7 cellular contexts compared by ENCODE assay signal in the genomic region with DNA sequence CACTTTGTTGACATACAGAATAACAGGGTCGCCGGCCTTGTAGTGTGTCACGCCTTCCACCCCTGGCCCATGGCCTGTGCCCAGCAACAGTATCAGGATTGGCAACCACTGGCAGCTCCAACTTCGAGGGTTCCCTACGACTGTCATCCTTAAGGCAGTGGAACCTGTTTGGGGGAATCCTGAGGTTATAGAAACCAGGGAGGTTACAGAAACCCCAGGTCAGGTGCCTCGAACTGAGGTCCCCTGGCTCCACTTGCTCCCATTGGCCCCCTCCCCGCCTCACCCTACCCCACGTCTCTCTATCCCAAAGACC. TPM values are rescaled to one million over a fixed set of nuclear protein-coding genes. Genes with fewer than 3 reads are reported as not detected.
A peak's percentile ranks its signal among the peaks of the same experiment; 100 is the strongest.
DNase-seq lines count a peak whose midpoint lies in the region; ATAC-seq, FAIRE-seq and TF ChIP-seq lines count a peak whose summit lies in the region.

No MANE protein-coding gene starts in this region.

- no peak overlapping the region for H3K18ac ChIP-seq in IMR-90 (ENCODE audit: low read depth, low read length)

- DNase-seq in IMR-90: no peak
- DNase-seq in keratinocyte (ENCODE audit: low read depth, low spot score): no peak
- DNase-seq in AG08396 (ENCODE audit: low spot score): no peak
- DNase-seq in RPMI8226: no peak

- in situ Hi-C loops in IMR-90 (cut with MboI; ENCODE audit: low sequenced_read_pairs): no loop called here

- H2BK5ac ChIP-seq in IMR-90 (ENCODE audit: low read depth, low read length, poor library complexity, severe bottlenecking): peak overlapping the region; percentile 96

- peak overlapping the region; percentile 92 to 94 for H4K8ac ChIP-seq in IMR-90 (ENCODE audit: low read depth in 2 of 2, low read length in 2 of 2)

- TF ChIP-seq CTCF in IMR-90 (conservative IDR thresholded peaks at IDR 0.05; ENCODE audit: low read depth, low read length) (no peak), keratinocyte (optimal IDR thresholded peaks at IDR 0.05 in 1 of 3, IDR thresholded peaks at IDR 0.05 in 1 of 3, conservative IDR thresholded peaks at IDR 0.05 in 1 of 3; ENCODE audit: extremely low read depth in 1 of 3, insufficient read depth in 2 of 3, low read length in 3 of 3) (no peak)

- no peak for ATAC-seq in IMR-90 (ENCODE audit: low read depth)
- ATAC-seq in HG02642 (IDR thresholded peaks at IDR 0.05; ENCODE audit: poor library complexity, unreplicated experiment): no peak

- peak overlapping the region; percentile 85 for H2AK5ac ChIP-seq in IMR-90 (ENCODE audit: low read depth, low read length)

- H3K4me2 ChIP-seq in IMR-90 (ENCODE audit: low read depth, low read length) (peak overlapping the region; percentile 99), keratinocyte (ENCODE audit: control insufficient read depth, extremely low read depth, insufficient read depth, low read depth, low read length) (peak overlapping the region; percentile 98)

- H3K27ac ChIP-seq in IMR-90 (ENCODE audit: insufficient read depth, low read length): peak overlapping the region; percentile 99
- H3K27ac ChIP-seq in adipose tissue (ENCODE audit: low read depth, low read length): peak overlapping the region; percentile 95
- H3K27ac ChIP-seq in keratinocyte (ENCODE audit: control insufficient read depth, insufficient read depth, low read length): peak overlapping the region; percentile 96
- H3K27ac ChIP-seq in stomach smooth muscle (ENCODE audit: low read length): peak overlapping the region; percentile 96

- H3K23ac ChIP-seq in IMR-90 (ENCODE audit: low read depth, low read length): peak overlapping the region; percentile 70; the same call in 1 of the 2 replicates

- H2BK120ac ChIP-seq in IMR-90 (ENCODE audit: low read depth, low read length): peak overlapping the region; percentile 76

- H4K20me1 ChIP-seq in IMR-90 (ENCODE audit: insufficient read depth, low read length) (no peaks in the 10 kb centered on the region), keratinocyte (ENCODE audit: control insufficient read depth, extremely low read depth, insufficient read depth, low read length) (no peaks in the 10 kb centered on the region)

- no TSS peak for BruUV-seq in IMR-90 (replicated peaks; lab: Mats Ljungman, UMichigan)

- WGBS in IMR-90 (ENCODE audit: extremely low coverage in 2 of 2, insufficient read length in 1 of 2), 2 experiments: 0% methylated on average over 1 of the region's 8 CpGs; no CpG with 5 or more reads in 1 of the 2 experiments
- WGBS in adipose tissue, 3 donors: 24 to 59% (median 55%) methylated on average over 8 of the region's 8 CpGs

- H3K36me3 ChIP-seq in IMR-90 (ENCODE audit: control insufficient read depth, insufficient read depth, low read length) (peaks cover 19% of the 10 kb centered on the region), keratinocyte (ENCODE audit: control insufficient read depth in 2 of 2, extremely low read depth in 1 of 2, insufficient read depth in 2 of 2, low read length in 2 of 2) (peaks cover 12 to 21% of the 10 kb centered on the region in 2 experiments), stomach smooth muscle (ENCODE audit: control insufficient read depth in 2 of 2, insufficient read depth in 2 of 2, low read length in 2 of 2) (peaks cover 10 to 19% of the 10 kb centered on the region in 2 donors)

- H3K79me2 ChIP-seq in keratinocyte (ENCODE audit: control insufficient read depth, insufficient read depth, low read length): peaks cover 49% of the 10 kb centered on the region

- H2AK9ac ChIP-seq in IMR-90 (replicated peaks; ENCODE audit: low read depth, low read length, poor library complexity): peak overlapping the region; percentile 96

- H3K9ac ChIP-seq in IMR-90 (ENCODE audit: low read depth, low read length) (peak overlapping the region; percentile 93), keratinocyte (ENCODE audit: control insufficient read depth, extremely low read depth, insufficient read depth, low read length) (peak overlapping the region; percentile 98), stomach smooth muscle (ENCODE audit: low read length in 2 of 2) (peak overlapping the region; percentile 96 to 99)

- peak overlapping the region; percentile 89 for H4K5ac ChIP-seq in IMR-90 (ENCODE audit: low read depth, low read length)

- H3K27me3 ChIP-seq in IMR-90 (ENCODE audit: control insufficient read depth, insufficient read depth, low read length): no peaks in the 10 kb centered on the region
- no peaks in the 10 kb centered on the region for H3K27me3 ChIP-seq in keratinocyte (ENCODE audit: control insufficient read depth, extremely low read depth, insufficient read depth, low read length)
- no peaks in the 10 kb centered on the region for H3K27me3 ChIP-seq in stomach smooth muscle (ENCODE audit: control insufficient read depth in 1 of 2, insufficient read depth in 2 of 2, low read length in 2 of 2)

- CTCF ChIA-PET in IMR-90 (lab: Yijun Ruan, JAX): no interaction called here

- H3K4me3 ChIP-seq in IMR-90 (ENCODE audit: insufficient read depth, low read depth, low read length) (peak overlapping the region; percentile 89), keratinocyte (ENCODE audit: control insufficient read depth in 2 of 3, extremely low read depth in 1 of 3, insufficient read depth in 2 of 3, low read depth in 1 of 3, low read length in 3 of 3) (peak overlapping the region; percentile 83 to 98 (median 96)), stomach smooth muscle (ENCODE audit: low read length in 2 of 2) (peak overlapping the region; percentile 96 to 99)

- TF ChIP-seq RAD21 in IMR-90 (IDR thresholded peaks at IDR 0.05; ENCODE audit: low read length): no peak

- H3K56ac ChIP-seq in IMR-90 (ENCODE audit: extremely low read depth, insufficient read depth, low read length): peak overlapping the region; percentile 84; the same call in 1 of the 2 replicates

- POLR2A ChIA-PET in IMR-90 (lab: Charles Lee; ENCODE audit: unreplicated experiment): interaction anchor here (1.1 kb wide), 1 partner anchor 9 kb away, joined by 3 read pairs; no protein-coding TSS in a partner anchor

- no peak for TF ChIP-seq POLR2A in IMR-90 (IDR thresholded peaks at IDR 0.05; ENCODE audit: low read depth, low read length)

- intact Hi-C loops in IMR-90 (cut with micrococcal nuclease): loop anchor here (1.0 to 2.0 kb wide), 2 partner anchors 47 to 102 kb away; a partner anchor contains a TSS

- H2BK20ac ChIP-seq in IMR-90 (ENCODE audit: low read depth, low read length): no peak overlapping the region

- H3K9me3 ChIP-seq in IMR-90 (ENCODE audit: control insufficient read depth, insufficient read depth, low read length) (no peaks in the 10 kb centered on the region), keratinocyte (ENCODE audit: control insufficient read depth, low read depth, low read length) (no peaks in the 10 kb centered on the region), stomach smooth muscle (ENCODE audit: control insufficient read depth in 2 of 2, low read length in 2 of 2) (no peaks in the 10 kb centered on the region)

- H3K79me1 ChIP-seq in IMR-90 (ENCODE audit: low read depth in 1 of 2, low read length in 2 of 2): peaks cover 40 to 71% of the 10 kb centered on the region in 2 experiments

- H3K14ac ChIP-seq in IMR-90 (replicated peaks; ENCODE audit: low read depth, low read length): peak overlapping the region; percentile 95

- peak overlapping the region; percentile 97 for H3K4ac ChIP-seq in IMR-90 (ENCODE audit: low read depth, low read length)

- FAIRE-seq in keratinocyte (lab: Jason Lieb, UNC): no peak

- H2BK15ac ChIP-seq in IMR-90 (ENCODE audit: low read depth, low read length): no peak overlapping the region

- H4K91ac ChIP-seq in IMR-90 (ENCODE audit: insufficient read depth, low read depth, low read length): peak overlapping the region; percentile 95

- dilution Hi-C loops in IMR-90 (cut with HindIII; ENCODE audit: low sequenced_read_pairs, unreplicated experiment) (no loop called here), keratinocyte (cut with MboI; ENCODE audit: extremely low pct_ligation_motif_present, low sequenced_read_pairs) (no loop called here)

- H3K4me1 ChIP-seq in IMR-90 (ENCODE audit: control insufficient read depth, insufficient read depth, low read length): peaks cover 8% of the 10 kb centered on the region
- H3K4me1 ChIP-seq in keratinocyte (ENCODE audit: control insufficient read depth, extremely low read depth, insufficient read depth, low read length): peaks cover 15% of the 10 kb centered on the region
- peaks cover 30% of the 10 kb centered on the region for H3K4me1 ChIP-seq in stomach smooth muscle (ENCODE audit: control insufficient read depth, insufficient read depth, low read length)

- H3K9me1 ChIP-seq in IMR-90 (ENCODE audit: insufficient read depth, low read length) (peaks cover 11% of the 10 kb centered on the region; the same call in 1 of the 2 replicates), keratinocyte (ENCODE audit: control insufficient read depth, extremely low read depth, insufficient read depth, low read length) (no peaks in the 10 kb centered on the region)

- H2AFZ ChIP-seq in IMR-90 (replicated peaks; ENCODE audit: low read length, poor library complexity) (peak overlapping the region; percentile 95), keratinocyte (ENCODE audit: control insufficient read depth, low read length) (peak overlapping the region; percentile 90)

RNA-seq across cellular contexts. Expression of a gene that starts 0.4 kb away (rescaled TPM):
- total RNA-seq in IMR-90 (2012; rRNA removed): 51.9 and 65.6 TPM in 2 replicates
- polyA plus RNA-seq in IMR-90 (2012; rRNA removed): 40.4 and 40.9 TPM in 2 replicates
- 36.4 and 37.5 TPM in 2 replicates for polyA plus RNA-seq in IMR-90 (2012; cell fraction: cytosol; rRNA removed)
- 22.1 and 26.5 TPM in 2 replicates for polyA plus RNA-seq in IMR-90 (2012; cell fraction: nucleus; rRNA removed; ENCODE audit: low replicate concordance)
- 10 to 100 TPM; 13.6 to 44.0 (median 37.7) TPM for polyA plus RNA-seq in adipose tissue
- 19.2 to 56.6 TPM (median 38.2 TPM) in 3 replicates for polyA plus RNA-seq in keratinocyte
- 20.2 TPM for polyA plus RNA-seq in keratinocyte (2011; ENCODE audit: low read depth)
- 25.2 and 25.7 TPM in 2 replicates for polyA plus RNA-seq in keratinocyte (2011; cell fraction: cytosol; rRNA removed)
- 76.6 and 83.5 TPM in 2 replicates for polyA plus RNA-seq in keratinocyte (2011; cell fraction: nucleus; rRNA removed)
- polyA plus RNA-seq in keratinocyte (2012; ENCODE audit: low replicate concordance): 25.2 and 41.7 TPM in 2 replicates
- polyA minus RNA-seq in keratinocyte: 41.6 to 74.3 TPM (median 54.7 TPM) in 3 replicates
- 28.0 TPM for polyA minus RNA-seq in keratinocyte (2011; cell fraction: cytosol; rRNA and poly(A)+ RNA removed)
- polyA minus RNA-seq in keratinocyte (2011; cell fraction: nucleus; rRNA and poly(A)+ RNA removed): 45.9 and 54.1 TPM in 2 replicates

RNA-seq across cellular contexts. Expression of a gene that starts 6.2 kb away (rescaled TPM):
- total RNA-seq in IMR-90 (2012; rRNA removed): 36.7 and 37.6 TPM in 2 replicates
- 39.4 and 39.9 TPM in 2 replicates for polyA plus RNA-seq in IMR-90 (2012; rRNA removed)
- polyA plus RNA-seq in IMR-90 (2012; cell fraction: cytosol; rRNA removed): 30.6 and 33.6 TPM in 2 replicates
- 54.9 and 139 TPM in 2 replicates for polyA plus RNA-seq in IMR-90 (2012; cell fraction: nucleus; rRNA removed; ENCODE audit: low replicate concordance)
- 10 to 100 TPM; 11.7 to 36.1 (median 26.7) TPM for polyA plus RNA-seq in adipose tissue
- polyA plus RNA-seq in keratinocyte: 10.0 to 32.3 TPM (median 18.6 TPM) in 3 replicates
- polyA plus RNA-seq in keratinocyte (2011; ENCODE audit: low read depth): 17.2 TPM
- 14.7 and 24.3 TPM in 2 replicates for polyA plus RNA-seq in keratinocyte (2011; cell fraction: cytosol; rRNA removed)
- 39.3 and 44.4 TPM in 2 replicates for polyA plus RNA-seq in keratinocyte (2011; cell fraction: nucleus; rRNA removed)
- polyA plus RNA-seq in keratinocyte (2012; ENCODE audit: low replicate concordance): 19.5 and 47.8 TPM in 2 replicates
- polyA minus RNA-seq in keratinocyte: 18.4 to 111 TPM (median 34.8 TPM) in 3 replicates
- polyA minus RNA-seq in keratinocyte (2011; cell fraction: cytosol; rRNA and poly(A)+ RNA removed): 28.8 TPM
- 32.2 and 32.7 TPM in 2 replicates for polyA minus RNA-seq in keratinocyte (2011; cell fraction: nucleus; rRNA and poly(A)+ RNA removed)

RNA-seq across cellular contexts. Expression of a gene that starts 10.7 kb away (rescaled TPM):
- total RNA-seq in IMR-90 (2012; rRNA removed): under 0.01 TPM in 1 of 2 replicates, not detected in the other
- polyA plus RNA-seq in IMR-90 (2012; rRNA removed): 0.07 TPM in 1 of 2 replicates, not detected in the other
- not detected in 2 replicates for polyA plus RNA-seq in IMR-90 (2012; cell fraction: cytosol; rRNA removed)
- polyA plus RNA-seq in IMR-90 (2012; cell fraction: nucleus; rRNA removed; ENCODE audit: low replicate concordance): 0.05 and 0.07 TPM in 2 replicates
- polyA plus RNA-seq in adipose tissue: under 1 TPM in 2 of 3 donors, not detected in 1; 0.05 to 0.06 TPM
- 0.09 TPM in 1 of 3 replicates, not detected in the others for polyA plus RNA-seq in keratinocyte
- polyA plus RNA-seq in keratinocyte (2011; ENCODE audit: low read depth): not detected
- not detected in 2 replicates for polyA plus RNA-seq in keratinocyte (2011; cell fraction: cytosol; rRNA removed)
- polyA plus RNA-seq in keratinocyte (2011; cell fraction: nucleus; rRNA removed): 0.16 TPM in 1 of 2 replicates, not detected in the other
- 0.83 and 2.4 TPM in 2 replicates for polyA plus RNA-seq in keratinocyte (2012; ENCODE audit: low replicate concordance)
- polyA minus RNA-seq in keratinocyte: 0.29 to 0.46 TPM in 2 of 3 replicates, not detected in the other
- polyA minus RNA-seq in keratinocyte (2011; cell fraction: cytosol; rRNA and poly(A)+ RNA removed): not detected
- not detected in 2 replicates for polyA minus RNA-seq in keratinocyte (2011; cell fraction: nucleus; rRNA and poly(A)+ RNA removed)

RNA-seq across cellular contexts. Expression of a gene that starts 18.5 kb away (rescaled TPM):
- 22.0 and 31.7 TPM in 2 replicates for total RNA-seq in IMR-90 (2012; rRNA removed)
- 63.8 and 66.4 TPM in 2 replicates for polyA plus RNA-seq in IMR-90 (2012; rRNA removed)
- polyA plus RNA-seq in IMR-90 (2012; cell fraction: cytosol; rRNA removed): 18.2 and 69.1 TPM in 2 replicates
- polyA plus RNA-seq in IMR-90 (2012; cell fraction: nucleus; rRNA removed; ENCODE audit: low replicate concordance): 6.1 and 32.8 TPM in 2 replicates
- polyA plus RNA-seq in adipose tissue: 100 to 1,000 TPM in 1 of 3 donors, 10 to 100 TPM in 2; 59.6 to 108 (median 85.4) TPM
- polyA plus RNA-seq in keratinocyte: 48.0 to 86.6 TPM (median 54.5 TPM) in 3 replicates
- 197 TPM for polyA plus RNA-seq in keratinocyte (2011; ENCODE audit: low read depth)
- 73.7 and 75.3 TPM in 2 replicates for polyA plus RNA-seq in keratinocyte (2011; cell fraction: cytosol; rRNA removed)
- polyA plus RNA-seq in keratinocyte (2011; cell fraction: nucleus; rRNA removed): 43.0 and 60.1 TPM in 2 replicates
- 60.4 and 62.3 TPM in 2 replicates for polyA plus RNA-seq in keratinocyte (2012; ENCODE audit: low replicate concordance)
- 1.0 to 22.0 TPM (median 8.9 TPM) in 3 replicates for polyA minus RNA-seq in keratinocyte
- 6.9 TPM for polyA minus RNA-seq in keratinocyte (2011; cell fraction: cytosol; rRNA and poly(A)+ RNA removed)
- polyA minus RNA-seq in keratinocyte (2011; cell fraction: nucleus; rRNA and poly(A)+ RNA removed): 1.4 and 4.9 TPM in 2 replicates

RNA-seq across cellular contexts. Expression of a gene that starts 21.0 kb away (rescaled TPM):
- total RNA-seq in IMR-90 (2012; rRNA removed): 15.1 and 16.7 TPM in 2 replicates
- 16.7 and 17.8 TPM in 2 replicates for polyA plus RNA-seq in IMR-90 (2012; rRNA removed)
- polyA plus RNA-seq in IMR-90 (2012; cell fraction: cytosol; rRNA removed): 19.9 and 29.9 TPM in 2 replicates
- polyA plus RNA-seq in IMR-90 (2012; cell fraction: nucleus; rRNA removed; ENCODE audit: low replicate concordance): 20.3 and 21.5 TPM in 2 replicates
- polyA plus RNA-seq in adipose tissue: 10 to 100 TPM; 17.7 to 47.6 (median 21.9) TPM
- polyA plus RNA-seq in keratinocyte: 7.0 to 7.5 TPM (median 7.3 TPM) in 3 replicates
- polyA plus RNA-seq in keratinocyte (2011; ENCODE audit: low read depth): 4.2 TPM
- 5.0 and 6.9 TPM in 2 replicates for polyA plus RNA-seq in keratinocyte (2011; cell fraction: cytosol; rRNA removed)
- polyA plus RNA-seq in keratinocyte (2011; cell fraction: nucleus; rRNA removed): 8.9 and 10.8 TPM in 2 replicates
- polyA plus RNA-seq in keratinocyte (2012; ENCODE audit: low replicate concordance): 4.3 and 9.4 TPM in 2 replicates
- 2.3 to 3.2 TPM in 2 of 3 replicates, not detected in the other for polyA minus RNA-seq in keratinocyte
- 3.1 TPM for polyA minus RNA-seq in keratinocyte (2011; cell fraction: cytosol; rRNA and poly(A)+ RNA removed)
- 2.6 and 3.4 TPM in 2 replicates for polyA minus RNA-seq in keratinocyte (2011; cell fraction: nucleus; rRNA and poly(A)+ RNA removed)
